1 cellular context compared by ENCODE assay signal in genomic region chr6:34723203-34723602, GRCh38.
TF ChIP-seq lines count a peak whose summit lies in the region.

No MANE protein-coding gene starts in this region.

TF ChIP-seq in IMR-90, 13 proteins besides CTCF, POLR2A, EP300 and RAD21:
- TF ChIP-seq NFE2L2 (IDR thresholded peaks at IDR 0.05; ENCODE audit: low read depth, low read length) (peak; percentile 76), MAZ (IDR thresholded peaks at IDR 0.05; ENCODE audit: borderline replicate concordance, low read depth, low read length) (no peak), BHLHE40 (IDR thresholded peaks at IDR 0.05; ENCODE audit: low read depth, low read length) (no peak), ELK1 (IDR thresholded peaks at IDR 0.05; ENCODE audit: borderline replicate concordance, low read depth, low read length) (no peak), MAFK (IDR thresholded peaks at IDR 0.05; ENCODE audit: low read depth, low read length) (peak; percentile 49; the same call in 1 of the 2 replicates), RFX5 (IDR thresholded peaks at IDR 0.05; ENCODE audit: low read depth, low read length) (no peak), SMC3 (IDR thresholded peaks at IDR 0.05; ENCODE audit: low read depth, low read length) (no peak)
